1 cellular context compared by ENCODE assay signal in the genomic region with DNA sequence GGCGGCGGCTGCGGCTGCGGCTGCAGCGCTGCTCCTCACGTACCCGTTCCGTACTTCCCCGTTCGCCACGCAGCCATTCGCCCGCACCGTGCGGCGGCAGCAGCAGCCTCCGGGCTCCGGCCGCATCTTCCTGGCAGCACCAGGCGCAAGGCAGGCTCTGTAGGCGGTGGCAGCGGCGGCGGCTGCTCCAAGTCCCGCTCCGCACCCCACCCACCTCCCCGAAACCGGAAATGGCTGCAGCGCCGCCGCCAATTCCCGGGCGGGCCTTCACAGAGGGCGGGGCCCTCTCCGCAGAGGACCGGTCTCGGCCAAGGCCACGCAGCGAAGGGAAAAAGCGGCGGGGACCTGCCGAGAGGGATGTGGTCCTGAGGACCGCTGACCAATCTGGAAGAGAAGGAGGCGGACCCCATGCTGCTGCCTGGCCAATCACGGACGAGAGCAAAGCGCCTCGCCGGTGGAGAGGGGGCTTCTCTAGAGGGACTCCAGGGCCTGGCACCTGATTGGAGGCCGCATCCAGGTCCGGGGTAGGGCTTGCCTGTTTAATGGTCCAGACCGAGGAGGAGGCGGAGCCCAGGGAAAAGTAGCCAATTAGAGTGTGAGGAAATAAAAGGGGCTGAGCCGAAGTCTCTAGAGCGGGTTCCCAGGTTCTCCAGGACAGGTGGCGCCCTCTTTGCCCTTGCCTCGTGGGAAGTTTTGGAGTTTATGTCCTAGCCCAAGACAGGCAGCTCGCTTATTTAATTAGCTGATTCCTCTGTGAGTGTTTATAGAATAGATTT.
A peak's percentile ranks its signal among the peaks of the same experiment; 100 is the strongest.
TF ChIP-seq lines count a peak whose summit lies in the region.

A gene with protein sequence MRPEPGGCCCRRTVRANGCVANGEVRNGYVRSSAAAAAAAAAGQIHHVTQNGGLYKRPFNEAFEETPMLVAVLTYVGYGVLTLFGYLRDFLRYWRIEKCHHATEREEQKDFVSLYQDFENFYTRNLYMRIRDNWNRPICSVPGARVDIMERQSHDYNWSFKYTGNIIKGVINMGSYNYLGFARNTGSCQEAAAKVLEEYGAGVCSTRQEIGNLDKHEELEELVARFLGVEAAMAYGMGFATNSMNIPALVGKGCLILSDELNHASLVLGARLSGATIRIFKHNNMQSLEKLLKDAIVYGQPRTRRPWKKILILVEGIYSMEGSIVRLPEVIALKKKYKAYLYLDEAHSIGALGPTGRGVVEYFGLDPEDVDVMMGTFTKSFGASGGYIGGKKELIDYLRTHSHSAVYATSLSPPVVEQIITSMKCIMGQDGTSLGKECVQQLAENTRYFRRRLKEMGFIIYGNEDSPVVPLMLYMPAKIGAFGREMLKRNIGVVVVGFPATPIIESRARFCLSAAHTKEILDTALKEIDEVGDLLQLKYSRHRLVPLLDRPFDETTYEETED (minus strand): TSS at position 184 of the 776 bp plus-strand sequence. CDS start 58 bp downstream, at position 126.

TF ChIP-seq in liver, 16 proteins besides CTCF, POLR2A, EP300 and RAD21 (continued from another document):
- TF ChIP-seq, protein P1, sequence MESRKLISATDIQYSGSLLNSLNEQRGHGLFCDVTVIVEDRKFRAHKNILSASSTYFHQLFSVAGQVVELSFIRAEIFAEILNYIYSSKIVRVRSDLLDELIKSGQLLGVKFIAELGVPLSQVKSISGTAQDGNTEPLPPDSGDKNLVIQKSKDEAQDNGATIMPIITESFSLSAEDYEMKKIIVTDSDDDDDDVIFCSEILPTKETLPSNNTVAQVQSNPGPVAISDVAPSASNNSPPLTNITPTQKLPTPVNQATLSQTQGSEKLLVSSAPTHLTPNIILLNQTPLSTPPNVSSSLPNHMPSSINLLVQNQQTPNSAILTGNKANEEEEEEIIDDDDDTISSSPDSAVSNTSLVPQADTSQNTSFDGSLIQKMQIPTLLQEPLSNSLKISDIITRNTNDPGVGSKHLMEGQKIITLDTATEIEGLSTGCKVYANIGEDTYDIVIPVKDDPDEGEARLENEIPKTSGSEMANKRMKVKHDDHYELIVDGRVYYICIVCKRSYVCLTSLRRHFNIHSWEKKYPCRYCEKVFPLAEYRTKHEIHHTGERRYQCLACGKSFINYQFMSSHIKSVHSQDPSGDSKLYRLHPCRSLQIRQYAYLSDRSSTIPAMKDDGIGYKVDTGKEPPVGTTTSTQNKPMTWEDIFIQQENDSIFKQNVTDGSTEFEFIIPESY (IDR thresholded peaks at IDR 0.05) = peak; percentile 56
- TF ChIP-seq, protein P2, sequence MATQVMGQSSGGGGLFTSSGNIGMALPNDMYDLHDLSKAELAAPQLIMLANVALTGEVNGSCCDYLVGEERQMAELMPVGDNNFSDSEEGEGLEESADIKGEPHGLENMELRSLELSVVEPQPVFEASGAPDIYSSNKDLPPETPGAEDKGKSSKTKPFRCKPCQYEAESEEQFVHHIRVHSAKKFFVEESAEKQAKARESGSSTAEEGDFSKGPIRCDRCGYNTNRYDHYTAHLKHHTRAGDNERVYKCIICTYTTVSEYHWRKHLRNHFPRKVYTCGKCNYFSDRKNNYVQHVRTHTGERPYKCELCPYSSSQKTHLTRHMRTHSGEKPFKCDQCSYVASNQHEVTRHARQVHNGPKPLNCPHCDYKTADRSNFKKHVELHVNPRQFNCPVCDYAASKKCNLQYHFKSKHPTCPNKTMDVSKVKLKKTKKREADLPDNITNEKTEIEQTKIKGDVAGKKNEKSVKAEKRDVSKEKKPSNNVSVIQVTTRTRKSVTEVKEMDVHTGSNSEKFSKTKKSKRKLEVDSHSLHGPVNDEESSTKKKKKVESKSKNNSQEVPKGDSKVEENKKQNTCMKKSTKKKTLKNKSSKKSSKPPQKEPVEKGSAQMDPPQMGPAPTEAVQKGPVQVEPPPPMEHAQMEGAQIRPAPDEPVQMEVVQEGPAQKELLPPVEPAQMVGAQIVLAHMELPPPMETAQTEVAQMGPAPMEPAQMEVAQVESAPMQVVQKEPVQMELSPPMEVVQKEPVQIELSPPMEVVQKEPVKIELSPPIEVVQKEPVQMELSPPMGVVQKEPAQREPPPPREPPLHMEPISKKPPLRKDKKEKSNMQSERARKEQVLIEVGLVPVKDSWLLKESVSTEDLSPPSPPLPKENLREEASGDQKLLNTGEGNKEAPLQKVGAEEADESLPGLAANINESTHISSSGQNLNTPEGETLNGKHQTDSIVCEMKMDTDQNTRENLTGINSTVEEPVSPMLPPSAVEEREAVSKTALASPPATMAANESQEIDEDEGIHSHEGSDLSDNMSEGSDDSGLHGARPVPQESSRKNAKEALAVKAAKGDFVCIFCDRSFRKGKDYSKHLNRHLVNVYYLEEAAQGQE (IDR thresholded peaks at IDR 0.05) = peak; percentile 89
- TF ChIP-seq NR2F2 (IDR thresholded peaks at IDR 0.05) (peak; percentile 25), FOXA2 (IDR thresholded peaks at IDR 0.05) (no peak), GABPA (IDR thresholded peaks at IDR 0.05 in 1 of 2, conservative IDR thresholded peaks at IDR 0.05 in 1 of 2) (peak; percentile 61 to 92), FOXA1 (IDR thresholded peaks at IDR 0.05) (no peak), YY1 (IDR thresholded peaks at IDR 0.05) (peak; percentile 87), HNF4A (conservative IDR thresholded peaks at IDR 0.05) (peak in 1 of 2 donors; percentile 24), EGR1 (IDR thresholded peaks at IDR 0.05; ENCODE audit: low read depth in 2 of 2) (peak; percentile 23 to 65), RXRA (IDR thresholded peaks at IDR 0.05) (peak; percentile 22 to 36), JUND (IDR thresholded peaks at IDR 0.05) (peak in 1 of 2 donors; percentile 13), HNF4G (IDR thresholded peaks at IDR 0.05) (no peak), SP1 (IDR thresholded peaks at IDR 0.05) (peak; percentile 99)
